In genomic region chr13:50125556-50126377, GRCh38 we compare ENCODE assay signal across 1 cellular context.
TF ChIP-seq lines count a peak whose summit lies in the region.

No MANE protein-coding gene starts in this region.

TF ChIP-seq in K562, 482 proteins besides CTCF, POLR2A, EP300 and RAD21 (continued from another document and continues in another):
- TF ChIP-seq CREB5 (CRISPR knock-in tag; IDR thresholded peaks at IDR 0.05) (no peak), MCM2 (IDR thresholded peaks at IDR 0.05; ENCODE audit: low read depth) (no peak), ZNF23 (CRISPR knock-in tag; IDR thresholded peaks at IDR 0.05) (no peak), NFRKB (IDR thresholded peaks at IDR 0.05; ENCODE audit: low read depth) (peak; percentile 59; the same call in 1 of the 2 replicates), CCAR2 (IDR thresholded peaks at IDR 0.05; ENCODE audit: low read depth, low read length) (no peak), JUNB (CRISPR knock-in tag; conservative IDR thresholded peaks at IDR 0.05) (no peak), DMBX1 (CRISPR knock-in tag; IDR thresholded peaks at IDR 0.05; ENCODE audit: borderline replicate concordance) (no peak), ZNF318 (IDR thresholded peaks at IDR 0.05; ENCODE audit: borderline replicate concordance in 1 of 2, low read depth in 1 of 2) (no peak), RUNX1 (IDR thresholded peaks at IDR 0.05; ENCODE audit: low read depth) (no peak), POLR2H (tag; IDR thresholded peaks at IDR 0.05; ENCODE audit: low read depth) (peak; percentile 56; the same call in 1 of the 2 replicates), ETV1 (tag; conservative IDR thresholded peaks at IDR 0.05; ENCODE audit: low read depth) (no peak; the same call in 1 of the 2 replicates), RFX5 (IDR thresholded peaks at IDR 0.05; ENCODE audit: low read depth, low read length) (no peak), ZNF197 (CRISPR knock-in tag; IDR thresholded peaks at IDR 0.05; ENCODE audit: low read depth) (0 out of 2 replicates have a peak, but pooled peaks have one; percentile 34), CHAMP1 (IDR thresholded peaks at IDR 0.05) (no peak), ZBTB17 (CRISPR knock-in tag; IDR thresholded peaks at IDR 0.05) (peak; percentile 57; the same call in 1 of the 2 replicates), SMC3 (conservative IDR thresholded peaks at IDR 0.05; ENCODE audit: insufficient read depth, low read depth, low read length) (0 out of 2 replicates have a peak, but pooled peaks have one; percentile 9), NFE2L1 (tag; IDR thresholded peaks at IDR 0.05; ENCODE audit: borderline replicate concordance, low read depth) (no peak), PHF21A (IDR thresholded peaks at IDR 0.05; ENCODE audit: borderline replicate concordance, low read depth) (no peak), FOXA1 (IDR thresholded peaks at IDR 0.05; ENCODE audit: borderline replicate concordance) (no peak), MAFF (IDR thresholded peaks at IDR 0.05; ENCODE audit: low read length) (no peak), CC2D1A (IDR thresholded peaks at IDR 0.05) (no peak), ZC3H11A (IDR thresholded peaks at IDR 0.05; ENCODE audit: low read depth, low read length) (no peak), SMARCA5 (IDR thresholded peaks at IDR 0.05) (no peak), ZBTB49 (CRISPR knock-in tag; IDR thresholded peaks at IDR 0.05; ENCODE audit: borderline replicate concordance) (0 out of 2 replicates have a peak, but pooled peaks have one; percentile 71), HNRNPLL (IDR thresholded peaks at IDR 0.05; ENCODE audit: low read depth, low read length, poor library complexity, severe bottlenecking) (no peak), TCF15 (CRISPR knock-in tag; IDR thresholded peaks at IDR 0.05) (no peak), RBM39 (optimal IDR thresholded peaks at IDR 0.05; ENCODE audit: low read depth, low read length) (no peak), ZNF778 (CRISPR knock-in tag; IDR thresholded peaks at IDR 0.05) (no peak), BRCA1 (IDR thresholded peaks at IDR 0.05) (no peak), BRCA1 (CRISPR knock-in tag; IDR thresholded peaks at IDR 0.05) (no peak), TSC22D4 (tag; IDR thresholded peaks at IDR 0.05) (no peak)
- TF ChIP-seq, protein P1, sequence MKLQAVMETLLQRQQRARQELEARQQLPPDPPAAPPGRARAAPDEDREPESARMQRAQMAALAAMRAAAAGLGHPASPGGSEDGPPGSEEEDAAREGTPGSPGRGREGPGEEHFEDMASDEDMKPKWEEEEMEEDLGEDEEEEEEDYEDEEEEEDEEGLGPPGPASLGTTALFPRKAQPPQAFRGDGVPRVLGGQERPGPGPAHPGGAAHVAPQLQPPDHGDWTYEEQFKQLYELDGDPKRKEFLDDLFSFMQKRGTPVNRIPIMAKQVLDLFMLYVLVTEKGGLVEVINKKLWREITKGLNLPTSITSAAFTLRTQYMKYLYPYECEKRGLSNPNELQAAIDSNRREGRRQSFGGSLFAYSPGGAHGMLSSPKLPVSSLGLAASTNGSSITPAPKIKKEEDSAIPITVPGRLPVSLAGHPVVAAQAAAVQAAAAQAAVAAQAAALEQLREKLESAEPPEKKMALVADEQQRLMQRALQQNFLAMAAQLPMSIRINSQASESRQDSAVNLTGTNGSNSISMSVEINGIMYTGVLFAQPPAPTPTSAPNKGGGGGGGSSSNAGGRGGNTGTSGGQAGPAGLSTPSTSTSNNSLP (IDR thresholded peaks at IDR 0.05; ENCODE audit: borderline replicate concordance, low read depth, low read length): no peak
- TF ChIP-seq, protein P2, sequence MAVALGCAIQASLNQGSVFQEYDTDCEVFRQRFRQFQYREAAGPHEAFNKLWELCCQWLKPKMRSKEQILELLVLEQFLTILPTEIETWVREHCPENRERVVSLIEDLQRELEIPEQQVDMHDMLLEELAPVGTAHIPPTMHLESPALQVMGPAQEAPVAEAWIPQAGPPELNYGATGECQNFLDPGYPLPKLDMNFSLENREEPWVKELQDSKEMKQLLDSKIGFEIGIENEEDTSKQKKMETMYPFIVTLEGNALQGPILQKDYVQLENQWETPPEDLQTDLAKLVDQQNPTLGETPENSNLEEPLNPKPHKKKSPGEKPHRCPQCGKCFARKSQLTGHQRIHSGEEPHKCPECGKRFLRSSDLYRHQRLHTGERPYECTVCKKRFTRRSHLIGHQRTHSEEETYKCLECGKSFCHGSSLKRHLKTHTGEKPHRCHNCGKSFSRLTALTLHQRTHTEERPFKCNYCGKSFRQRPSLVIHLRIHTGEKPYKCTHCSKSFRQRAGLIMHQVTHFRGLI (CRISPR knock-in tag; IDR thresholded peaks at IDR 0.05): no peak
- TF ChIP-seq, protein P3, sequence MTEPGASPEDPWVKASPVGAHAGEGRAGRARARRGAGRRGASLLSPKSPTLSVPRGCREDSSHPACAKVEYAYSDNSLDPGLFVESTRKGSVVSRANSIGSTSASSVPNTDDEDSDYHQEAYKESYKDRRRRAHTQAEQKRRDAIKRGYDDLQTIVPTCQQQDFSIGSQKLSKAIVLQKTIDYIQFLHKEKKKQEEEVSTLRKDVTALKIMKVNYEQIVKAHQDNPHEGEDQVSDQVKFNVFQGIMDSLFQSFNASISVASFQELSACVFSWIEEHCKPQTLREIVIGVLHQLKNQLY (CRISPR knock-in tag; conservative IDR thresholded peaks at IDR 0.05): no peak
- TF ChIP-seq, protein P4, sequence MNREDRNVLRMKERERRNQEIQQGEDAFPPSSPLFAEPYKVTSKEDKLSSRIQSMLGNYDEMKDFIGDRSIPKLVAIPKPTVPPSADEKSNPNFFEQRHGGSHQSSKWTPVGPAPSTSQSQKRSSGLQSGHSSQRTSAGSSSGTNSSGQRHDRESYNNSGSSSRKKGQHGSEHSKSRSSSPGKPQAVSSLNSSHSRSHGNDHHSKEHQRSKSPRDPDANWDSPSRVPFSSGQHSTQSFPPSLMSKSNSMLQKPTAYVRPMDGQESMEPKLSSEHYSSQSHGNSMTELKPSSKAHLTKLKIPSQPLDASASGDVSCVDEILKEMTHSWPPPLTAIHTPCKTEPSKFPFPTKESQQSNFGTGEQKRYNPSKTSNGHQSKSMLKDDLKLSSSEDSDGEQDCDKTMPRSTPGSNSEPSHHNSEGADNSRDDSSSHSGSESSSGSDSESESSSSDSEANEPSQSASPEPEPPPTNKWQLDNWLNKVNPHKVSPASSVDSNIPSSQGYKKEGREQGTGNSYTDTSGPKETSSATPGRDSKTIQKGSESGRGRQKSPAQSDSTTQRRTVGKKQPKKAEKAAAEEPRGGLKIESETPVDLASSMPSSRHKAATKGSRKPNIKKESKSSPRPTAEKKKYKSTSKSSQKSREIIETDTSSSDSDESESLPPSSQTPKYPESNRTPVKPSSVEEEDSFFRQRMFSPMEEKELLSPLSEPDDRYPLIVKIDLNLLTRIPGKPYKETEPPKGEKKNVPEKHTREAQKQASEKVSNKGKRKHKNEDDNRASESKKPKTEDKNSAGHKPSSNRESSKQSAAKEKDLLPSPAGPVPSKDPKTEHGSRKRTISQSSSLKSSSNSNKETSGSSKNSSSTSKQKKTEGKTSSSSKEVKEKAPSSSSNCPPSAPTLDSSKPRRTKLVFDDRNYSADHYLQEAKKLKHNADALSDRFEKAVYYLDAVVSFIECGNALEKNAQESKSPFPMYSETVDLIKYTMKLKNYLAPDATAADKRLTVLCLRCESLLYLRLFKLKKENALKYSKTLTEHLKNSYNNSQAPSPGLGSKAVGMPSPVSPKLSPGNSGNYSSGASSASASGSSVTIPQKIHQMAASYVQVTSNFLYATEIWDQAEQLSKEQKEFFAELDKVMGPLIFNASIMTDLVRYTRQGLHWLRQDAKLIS (CRISPR knock-in tag; IDR thresholded peaks at IDR 0.05): peak; percentile 43; the same call in 1 of the 2 replicates
